In the genomic region with DNA sequence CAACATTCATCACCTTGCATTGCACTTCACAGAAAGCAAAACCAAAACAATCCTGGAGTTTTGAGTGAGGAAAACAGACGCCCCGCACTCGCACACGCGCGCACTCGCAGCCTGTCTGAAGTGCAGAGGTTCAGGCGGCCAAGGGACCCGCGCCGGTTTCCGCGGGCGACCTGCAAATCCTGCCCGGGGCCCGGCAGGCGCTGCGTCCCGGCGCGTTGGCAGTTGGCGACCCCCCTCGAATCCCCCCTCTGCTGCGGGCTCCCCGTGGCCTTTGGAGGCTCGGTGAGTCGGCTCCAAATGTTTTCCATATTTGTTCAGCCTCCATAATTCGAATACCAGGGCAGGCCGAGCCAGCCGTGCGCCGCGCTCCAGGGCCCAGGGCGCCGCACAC, we compare ENCODE assay signal across 9 cellular contexts. TPM values are rescaled to one million over a fixed set of nuclear protein-coding genes. Genes with fewer than 3 reads are reported as not detected.
DNase-seq lines count a peak whose midpoint lies in the region; ATAC-seq and TF ChIP-seq lines count a peak whose summit lies in the region.
"Had no signal": no experiment of that assay in that cellular context is flagged by ENCODE, and none has a peak within 500 bp of the region (broad histone marks: within the 10 kb centered on the region; RNA-seq: fewer than 3 reads in every experiment).

A gene with protein sequence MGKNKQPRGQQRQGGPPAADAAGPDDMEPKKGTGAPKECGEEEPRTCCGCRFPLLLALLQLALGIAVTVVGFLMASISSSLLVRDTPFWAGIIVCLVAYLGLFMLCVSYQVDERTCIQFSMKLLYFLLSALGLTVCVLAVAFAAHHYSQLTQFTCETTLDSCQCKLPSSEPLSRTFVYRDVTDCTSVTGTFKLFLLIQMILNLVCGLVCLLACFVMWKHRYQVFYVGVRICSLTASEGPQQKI (plus strand): TSS at position 324 of the 391 bp plus-strand sequence. CDS start 100 bp downstream, outside the sequence.

- DNase-seq in ELF-1 (ENCODE audit: low read depth, low spot score) (peak; percentile 41), H9 (peak; percentile 67), SJCRH30 (peak; percentile 70 to 76), epithelial cell of proximal tubule (ENCODE audit: low read depth) (no peak), mesenteric fat pad (ENCODE audit: low spot score) (no peak), testis (peak; percentile 86)
- no peak for DNase-seq in stimulated activated CD4-positive, alpha-beta T cell treated with anti-CD3 and anti-CD28 coated beads, Interleukin-1b, Interleukin-23, amount 100 ng/mL, for 48 hours

- H3K56ac ChIP-seq in H9 (ENCODE audit: insufficient read length, low read depth, low read length), result no peak within 1 kb of the TSS

- no peak within 1 kb of the TSS for H2BK15ac ChIP-seq in H9 (ENCODE audit: low read depth, low read length)

- H3K79me2 ChIP-seq in H9 (ENCODE audit: insufficient read depth, low read length), result no peaks in the 10 kb centered on the region

- peaks cover 2% of the 10 kb centered on the region; the same call in 1 of the 2 replicates for H3K4me1 ChIP-seq in H9 (ENCODE audit: insufficient read depth, low read length)
- H3K4me1 ChIP-seq in SJCRH30, result 0 out of 2 replicates have a peak, but pooled peaks cover 5% of the 10 kb centered on the region
- H3K4me1 ChIP-seq in testis, result peaks cover 7% of the 10 kb centered on the region

- H3K4me3 Mint-ChIP-seq in H9, result peak within 1 kb of the TSS; percentile 82 to 89

- no peak within 1 kb of the TSS for H4K91ac ChIP-seq in H9 (ENCODE audit: insufficient read length, low read depth, low read length)

- no peak within 1 kb of the TSS for H2BK20ac ChIP-seq in H9 (ENCODE audit: low read depth, low read length, poor library complexity, severe bottlenecking)

- H2AK5ac ChIP-seq in H9 (ENCODE audit: insufficient read length, low read length), result no peak within 1 kb of the TSS

- peaks cover 6% of the 10 kb centered on the region for H3K23me2 ChIP-seq in H9 (ENCODE audit: insufficient read length, low read depth, low read length, poor library complexity, severe bottlenecking)

- no CpG with 5 or more reads among the region's 35 CpGs for WGBS in H9 (ENCODE audit: extremely low coverage, insufficient read length, low lambda C conversion rate)
- 0 to 1% methylated on average over 34 to 35 of the region's 35 CpGs for WGBS in testis, 2 donors

- no peaks in the 10 kb centered on the region for H3K36me3 Mint-ChIP-seq in H9 (ENCODE audit: insufficient read depth in 1 of 3, low read depth in 3 of 3)

- H3K9me3 ChIP-seq in H9 (ENCODE audit: control insufficient read depth, low read depth, low read length) (no peaks in the 10 kb centered on the region), SJCRH30 (replicated peaks) (no peaks in the 10 kb centered on the region), testis (no peaks in the 10 kb centered on the region)

- no peak within 1 kb of the TSS for H3K4ac ChIP-seq in H9 (ENCODE audit: low read depth, low read length)

- H2BK5ac ChIP-seq in H9 (ENCODE audit: insufficient read length, low read length), result no peak within 1 kb of the TSS

- no peak within 1 kb of the TSS for H3K23ac ChIP-seq in H9 (ENCODE audit: insufficient read length, low read depth, low read length)

- H4K8ac ChIP-seq in H9 (replicated peaks; ENCODE audit: insufficient read length, low read depth, low read length), result no peak within 1 kb of the TSS

- ATAC-seq in GM18907 (IDR thresholded peaks at IDR 0.05; ENCODE audit: unreplicated experiment), result no peak

- H3K4me3 ChIP-seq in SJCRH30, result peak within 1 kb of the TSS; percentile 80
- H3K4me3 ChIP-seq in epithelial cell of proximal tubule (ENCODE audit: low read depth, low read length), result peak within 1 kb of the TSS; percentile 60
- H3K4me3 ChIP-seq in testis, result peak within 1 kb of the TSS; percentile 55 to 80

- no peaks in the 10 kb centered on the region for H4K20me1 ChIP-seq in H9 (ENCODE audit: control insufficient read depth, insufficient read depth, insufficient read length)

- no peak within 1 kb of the TSS for H3T11ph ChIP-seq in H9 (ENCODE audit: low read length)

- H3K4me1 Mint-ChIP-seq in H9, result peaks cover 4 to 10% of the 10 kb centered on the region in 2 experiments; a peak in 2 of 4 replicates

- no peak within 1 kb of the TSS for H2BK12ac ChIP-seq in H9 (ENCODE audit: insufficient read length, low read depth, low read length)

- no peaks in the 10 kb centered on the region for H3K9me3 Mint-ChIP-seq in H9

- peak within 1 kb of the TSS; percentile 85 for H3K4me2 ChIP-seq in H9 (ENCODE audit: insufficient read depth, insufficient read length, low read length)

- peak within 1 kb of the TSS; percentile 44 for H3K9ac ChIP-seq in H9 (ENCODE audit: extremely low read depth, insufficient read length, low read length)

- peak within 1 kb of the TSS in 1 of 3 experiments; percentile 44; a peak in 1 of 7 replicates for H3K27ac Mint-ChIP-seq in H9

- H3K27me3 ChIP-seq in H9 (ENCODE audit: insufficient read depth, low read length) (peaks cover 8% of the 10 kb centered on the region; the same call in 1 of the 2 replicates), SJCRH30 (no peaks in the 10 kb centered on the region), testis (no peaks in the 10 kb centered on the region)

- peak within 1 kb of the TSS; percentile 80 for H3K14ac ChIP-seq in H9 (ENCODE audit: insufficient read depth, low read length)

- no peak for TF ChIP-seq POLR2A in testis (IDR thresholded peaks at IDR 0.05)

- peak within 1 kb of the TSS; percentile 1 for H3K18ac ChIP-seq in H9 (ENCODE audit: insufficient read length, low read depth, low read length)

- peak within 1 kb of the TSS; percentile 76 for H2AFZ ChIP-seq in H9 (ENCODE audit: low read length)

- no peaks in the 10 kb centered on the region for H3K79me1 ChIP-seq in H9 (ENCODE audit: insufficient read depth, low read depth, low read length, poor library complexity, severe bottlenecking)

- H3K36me3 ChIP-seq in SJCRH30, result no peaks in the 10 kb centered on the region; the same call in 1 of the 2 replicates
- H3K36me3 ChIP-seq in testis (ENCODE audit: low read depth, missing control alignments), result no peaks in the 10 kb centered on the region

- peaks cover 46% of the 10 kb centered on the region for H3K27me3 Mint-ChIP-seq in H9 (ENCODE audit: low read depth)

- H3K27ac ChIP-seq in H9 (ENCODE audit: insufficient read length, low read depth, low read length) (no peak within 1 kb of the TSS), SJCRH30 (peak within 1 kb of the TSS; percentile 76), testis (peak within 1 kb of the TSS; percentile 88 to 91)

- TF ChIP-seq CTCF in H9 (conservative IDR thresholded peaks at IDR 0.05), result no peak
- TF ChIP-seq CTCF in epithelial cell of proximal tubule (conservative IDR thresholded peaks at IDR 0.05; ENCODE audit: low read depth, low read length), result no peak
- no peak for TF ChIP-seq CTCF in testis (IDR thresholded peaks at IDR 0.05)

- H2BK120ac ChIP-seq in H9 (ENCODE audit: low read depth, low read length, poor library complexity, severe bottlenecking), result no peak within 1 kb of the TSS

- intact Hi-C loops in testis (cut with DNase I; ENCODE audit: low total_unique reads), result no loop called here

- no peak within 1 kb of the TSS for H4K5ac ChIP-seq in H9 (ENCODE audit: insufficient read length, low read depth, low read length)

RNA-seq across cellular contexts. Expression of the gene that starts here (rescaled TPM):
- total RNA-seq in H9 (2021) (0.72 and 0.81 TPM in 2 replicates), epithelial cell of proximal tubule (0.43 and 1.6 TPM in 2 replicates), mesenteric fat pad (21.1 TPM), testis (10 to 100 TPM; 25.5 to 41.6 TPM)
- 2.8 and 4.0 TPM in 2 replicates for total RNA-seq in SJCRH30 (2014; rRNA removed; shearing (Covaris generic))
- polyA plus RNA-seq in testis (ENCODE audit: insufficient read depth, low read depth, low replicate concordance), result 17.8 TPM
- total RNA-seq: T-helper 2 cell treated with Interferon-gamma antibody and Interleukin-4, amounts not matched to agents 100 ng/mL and 5 ng/mL, for 36 hours had no signal

Comparison
In these comparisons a context has a peak if more than half of its experiments do, and no peak if none do; other contexts are left out.
1. Peak in DNase-seq, H3K9ac ChIP-seq and H3K4me2 ChIP-seq in H9; RNA of the gene not detected or under 1 TPM.
2. DNase-seq: peak in ELF-1 (single experiment), SJCRH30 (2 of 2) and testis (single experiment); none in epithelial cell of proximal tubule (single experiment), mesenteric fat pad (single experiment) and stimulated activated CD4-positive, alpha-beta T cell treated with anti-CD3 and anti-CD28 coated beads, Interleukin-1b, Interleukin-23, amount 100 ng/mL, for 48 hours (single experiment).
3. Peak in every context shown above with its lines, with median percentiles within 50 percentile points of each other: H3K4me3 ChIP-seq.